Comparison of ENCODE assay signal across 11 cellular contexts in genomic region chr12:122350444-122350843, GRCh38.
DNase-seq lines count a peak whose midpoint lies in the region; ATAC-seq, FAIRE-seq and TF ChIP-seq lines count a peak whose summit lies in the region.
"Had no signal": no experiment of that assay in that cellular context is flagged by ENCODE, and none has a peak within 500 bp of the region (broad histone marks: within the 10 kb centered on the region; RNA-seq: fewer than 3 reads in every experiment).

No MANE protein-coding gene starts in this region.

- intact Hi-C loops in kidney (cut with DNase I), result no loop called here
- intact Hi-C loops in thyroid gland (cut with DNase I), result no loop called here

- H3K4me3 ChIP-seq in coronary artery (no peak overlapping the region), kidney (ENCODE audit: low read length in 2 of 2) (no peak overlapping the region), thyroid gland (replicated peaks in 1 of 3) (no peak overlapping the region)
- H3K4me3 ChIP-seq: breast epithelium had no signal

- FAIRE-seq in kidney (lab: Jason Lieb, UNC), result no peak

- DNase-seq in LHCN-M2 (ENCODE audit: low read depth) (peak; percentile 45), coronary artery (ENCODE audit: low spot score) (no peak), kidney (peak; percentile 79), thyroid gland (peak; percentile 66 to 80), NCI-H1105 (lab: John Stamatoyannopoulos, UW) (no peak)
- DNase-seq in T-helper 2 cell treated with Interferon-gamma antibody and Interleukin-4, amounts not matched to agents 5 μg/mL and 100 μg/mL, for 36 hours (ENCODE audit: low spot score), result no peak
- DNase-seq: NCI-H345, SW 1271 had no signal

- 40 to 49% methylated on average over 4 of the region's 4 CpGs for WGBS in thyroid gland, 2 donors

- H3K36me3 Mint-ChIP-seq in T-helper 2 cell treated with Interferon-gamma antibody and Interleukin-4, amounts not matched to agents 5 μg/mL and 100 μg/mL, for 36 hours (ENCODE audit: low read depth), result peaks cover 30% of the 10 kb centered on the region

- H3K9me3 Mint-ChIP-seq in T-helper 2 cell treated with Interferon-gamma antibody and Interleukin-4, amounts not matched to agents 5 μg/mL and 100 μg/mL, for 36 hours, result no peaks in the 10 kb centered on the region

- H3K4me1 Mint-ChIP-seq in T-helper 2 cell treated with Interferon-gamma antibody and Interleukin-4, amounts not matched to agents 5 μg/mL and 100 μg/mL, for 36 hours (ENCODE audit: low read depth), result no peaks in the 10 kb centered on the region

- ATAC-seq in HG03565 (IDR thresholded peaks at IDR 0.05; ENCODE audit: unreplicated experiment), result no peak
- ATAC-seq in HG03571 (IDR thresholded peaks at IDR 0.05; ENCODE audit: unreplicated experiment), result no peak

- no peaks in the 10 kb centered on the region for H3K27me3 ChIP-seq in thyroid gland
- H3K27me3 ChIP-seq: breast epithelium had no signal

- TF ChIP-seq POLR2A in thyroid gland (IDR thresholded peaks at IDR 0.05), result no peak

- H3K4me3 Mint-ChIP-seq in T-helper 2 cell treated with Interferon-gamma antibody and Interleukin-4, amounts not matched to agents 5 μg/mL and 100 μg/mL, for 36 hours, result no peak overlapping the region

- H3K27ac Mint-ChIP-seq in T-helper 2 cell treated with Interferon-gamma antibody and Interleukin-4, amounts not matched to agents 5 μg/mL and 100 μg/mL, for 36 hours, result no peak overlapping the region

- H3K36me3 ChIP-seq in kidney (ENCODE audit: control insufficient read depth in 1 of 2, insufficient read depth in 2 of 2, low read length in 2 of 2) (peaks cover 19 to 23% of the 10 kb centered on the region in 2 donors), thyroid gland (peaks cover 13 to 26% of the 10 kb centered on the region in 2 donors)

- H3K27ac ChIP-seq in coronary artery (peak overlapping the region in 1 of 2 donors; percentile 46), kidney (ENCODE audit: low read depth in 2 of 2, low read length in 2 of 2) (peak overlapping the region in 1 of 2 donors; percentile 7), thyroid gland (peak overlapping the region; percentile 48 to 59 (median 48))

- no peak overlapping the region for H3K9ac ChIP-seq in kidney (ENCODE audit: low read length in 2 of 2)

- no peaks in the 10 kb centered on the region for H3K9me3 ChIP-seq in kidney (ENCODE audit: control insufficient read depth in 1 of 2, low read length in 2 of 2)
- no peaks in the 10 kb centered on the region for H3K9me3 ChIP-seq in thyroid gland
- H3K9me3 ChIP-seq: breast epithelium had no signal

- TF ChIP-seq CTCF in coronary artery (IDR thresholded peaks at IDR 0.05) (peak; percentile 36), kidney (IDR thresholded peaks at IDR 0.05; ENCODE audit: borderline replicate concordance, extremely low read depth, insufficient read depth) (no peak), thyroid gland (IDR thresholded peaks at IDR 0.05) (peak in 4 of 6 experiments; percentile 22 to 53 (median 48))

- H3K4me1 ChIP-seq in kidney (ENCODE audit: control insufficient read depth in 1 of 2, insufficient read depth in 1 of 2, low read depth in 1 of 2, low read length in 2 of 2) (no peaks in the 10 kb centered on the region), thyroid gland (peaks cover 27 to 43% of the 10 kb centered on the region in 2 donors)
- H3K4me1 ChIP-seq: breast epithelium had no signal

- no peaks in the 10 kb centered on the region for H3K27me3 Mint-ChIP-seq in T-helper 2 cell treated with Interferon-gamma antibody and Interleukin-4, amounts not matched to agents 5 μg/mL and 100 μg/mL, for 36 hours (ENCODE audit: low read depth)

Comparison
In these comparisons a context has a peak if more than half of its experiments do, and no peak if none do; other contexts are left out.
1. DNase-seq: peak in LHCN-M2 (single experiment), kidney (single experiment) and thyroid gland (2 of 2); none in coronary artery (single experiment), T-helper 2 cell treated with Interferon-gamma antibody and Interleukin-4, amounts not matched to agents 5 μg/mL and 100 μg/mL, for 36 hours (single experiment) and NCI-H1105 (single experiment).